In genomic region chr7:65892832-65893231, GRCh38 we compare ENCODE assay signal across 18 cellular contexts. TPM values are rescaled to one million over a fixed set of nuclear protein-coding genes. Genes with fewer than 3 reads are reported as not detected.
A peak's percentile ranks its signal among the peaks of the same experiment; 100 is the strongest.
DNase-seq lines count a peak whose midpoint lies in the region; ATAC-seq and TF ChIP-seq lines count a peak whose summit lies in the region.
"Had no signal": no experiment of that assay in that cellular context is flagged by ENCODE, and none has a peak within 500 bp of the region (broad histone marks: within the 10 kb centered on the region; RNA-seq: fewer than 3 reads in every experiment).

No MANE protein-coding gene starts in this region.

- H3K27me3 ChIP-seq in IMR-90 (ENCODE audit: control insufficient read depth, insufficient read depth, low read length) (no peaks in the 10 kb centered on the region), PC-3 (ENCODE audit: low read length) (no peaks in the 10 kb centered on the region)
- H3K27me3 ChIP-seq: SJCRH30 had no signal

- no peak; the same call in 1 of the 2 replicates for ATAC-seq in IMR-90 (ENCODE audit: low read depth)
- ATAC-seq in memory B cell (ENCODE audit: low read depth) = no peak
- ATAC-seq in PC-3 = no peak
- ATAC-seq in HG02678 (IDR thresholded peaks at IDR 0.05; ENCODE audit: unreplicated experiment) = no peak

- no peak overlapping the region for H4K8ac ChIP-seq in IMR-90 (ENCODE audit: low read depth in 2 of 2, low read length in 2 of 2)

- no peak overlapping the region for H2BK120ac ChIP-seq in IMR-90 (ENCODE audit: low read depth, low read length)

- TF ChIP-seq RAD21 in IMR-90 (IDR thresholded peaks at IDR 0.05; ENCODE audit: low read length) = no peak

- H3K36me3 Mint-ChIP-seq in memory B cell = peaks cover 15% of the 10 kb centered on the region

- no peak overlapping the region for H3K4me3 ChIP-seq in IMR-90 (ENCODE audit: insufficient read depth, low read depth, low read length)
- H3K4me3 ChIP-seq in fibroblast of pulmonary artery (replicated peaks; ENCODE audit: low read depth, low read length) = no peak overlapping the region
- H3K4me3 ChIP-seq in PC-3 (ENCODE audit: low read length) = no peak overlapping the region
- H3K4me3 ChIP-seq: SJCRH30 had no signal

- dilution Hi-C loops in IMR-90 (cut with HindIII; ENCODE audit: low sequenced_read_pairs, unreplicated experiment) = no loop called here

- no peak overlapping the region for H2BK15ac ChIP-seq in IMR-90 (ENCODE audit: low read depth, low read length)

- H3K23ac ChIP-seq in IMR-90 (ENCODE audit: low read depth, low read length) = no peak overlapping the region

- H3K79me1 ChIP-seq in IMR-90 (ENCODE audit: low read depth in 1 of 2, low read length in 2 of 2) = peaks cover 12 to 35% of the 10 kb centered on the region in 2 experiments

- peaks cover 3% of the 10 kb centered on the region; the same call in 1 of the 2 replicates for H3K4me1 ChIP-seq in IMR-90 (ENCODE audit: control insufficient read depth, insufficient read depth, low read length)
- H3K4me1 ChIP-seq in PC-3 (ENCODE audit: insufficient read depth, low read length) = no peaks in the 10 kb centered on the region
- H3K4me1 ChIP-seq: Caco-2, SJCRH30 had no signal

- no peak overlapping the region for H2AK5ac ChIP-seq in IMR-90 (ENCODE audit: low read depth, low read length)

- H3K27ac ChIP-seq in IMR-90 (ENCODE audit: insufficient read depth, low read length) (no peak overlapping the region), PC-3 (ENCODE audit: low read length) (no peak overlapping the region)
- H3K27ac ChIP-seq: SJCRH30 had no signal

- H3K4ac ChIP-seq in IMR-90 (ENCODE audit: low read depth, low read length) = no peak overlapping the region

- no peak overlapping the region for H3K4me3 Mint-ChIP-seq in memory B cell
- H3K4me3 Mint-ChIP-seq: H9 had no signal

- peak overlapping the region; percentile 63 for H3K27ac Mint-ChIP-seq in memory B cell

- in situ Hi-C loops in IMR-90 (cut with MboI; ENCODE audit: low sequenced_read_pairs) = no loop called here

- no peak overlapping the region for H3K18ac ChIP-seq in IMR-90 (ENCODE audit: low read depth, low read length)

- H4K20me1 ChIP-seq in IMR-90 (ENCODE audit: insufficient read depth, low read length) (peaks cover 3% of the 10 kb centered on the region; the same call in 1 of the 2 replicates), PC-3 (ENCODE audit: low read length) (no peaks in the 10 kb centered on the region)

- H2AK9ac ChIP-seq in IMR-90 (replicated peaks; ENCODE audit: low read depth, low read length, poor library complexity) = no peak overlapping the region

- H3K36me3 ChIP-seq in IMR-90 (ENCODE audit: control insufficient read depth, insufficient read depth, low read length) = no peaks in the 10 kb centered on the region
- H3K36me3 ChIP-seq in PC-3 (ENCODE audit: low read depth, low read length) = no peaks in the 10 kb centered on the region; the same call in 1 of the 2 replicates

- H3F3A ChIP-seq in PC-3 (ENCODE audit: low read length, unreplicated experiment) = no peaks in the 10 kb centered on the region

- H3K27me3 Mint-ChIP-seq in memory B cell = no peaks in the 10 kb centered on the region

- no peak for TF ChIP-seq CTCF in IMR-90 (conservative IDR thresholded peaks at IDR 0.05; ENCODE audit: low read depth, low read length)
- TF ChIP-seq CTCF in fibroblast of pulmonary artery (IDR thresholded peaks at IDR 0.05; ENCODE audit: low read length, missing control alignments) = no peak
- TF ChIP-seq CTCF in PC-3 (conservative IDR thresholded peaks at IDR 0.05; ENCODE audit: low read depth, low read length) = no peak

- whole genome bisulfite sequencing in IMR-90 (ENCODE audit: extremely low coverage in 2 of 2, insufficient read length in 1 of 2), 2 experiments = no CpG with 5 or more reads among the region's 1 CpG

- POLR2A ChIA-PET in IMR-90 (lab: Charles Lee; ENCODE audit: unreplicated experiment) (no interaction called here), PC-3 (lab: Charles Lee; ENCODE audit: unreplicated experiment) (no interaction called here)

- no peak overlapping the region for H4K91ac ChIP-seq in IMR-90 (ENCODE audit: insufficient read depth, low read depth, low read length)

- BruUV-seq in IMR-90 (replicated peaks; lab: Mats Ljungman, UMichigan) = no TSS peak
- BruUV-seq in PC-3 (replicated peaks; lab: Mats Ljungman, UMichigan) = no TSS peak

- no peak overlapping the region for H4K5ac ChIP-seq in IMR-90 (ENCODE audit: low read depth, low read length)

- DNase-seq in IMR-90 (peak; percentile 36), amniotic epithelial cell (ENCODE audit: low read depth) (peak; percentile 85), fibroblast of pulmonary artery (ENCODE audit: low read depth) (peak; percentile 78), memory B cell (ENCODE audit: low spot score in 2 of 2) (no peak), PC-3 (no peak), T1000 (lab: John Stamatoyannopoulos, UW) (no peak)
- no peak for DNase-seq in effector CD8-positive, alpha-beta T cell (lab: John Stamatoyannopoulos, UW)
- DNase-seq: Caco-2; H9; MM.1S; NCI-H1105; NCI-H2081; NCI-H510A; NCI-H748 treated with DMSO at 0.1 percent for 48 hours; NK-92 treated with Interleukin-12 subunit alpha and Interleukin-12 subunit beta, amount 100 ng/mL, for 24 hours; RPMI8226; SJCRH30 had no signal

- peaks cover 5% of the 10 kb centered on the region; the same call in 1 of the 2 replicates for H3K9me1 ChIP-seq in IMR-90 (ENCODE audit: insufficient read depth, low read length)

- peaks cover 11% of the 10 kb centered on the region for H3K4me1 Mint-ChIP-seq in memory B cell
- H3K4me1 Mint-ChIP-seq: H9 had no signal

- H3K14ac ChIP-seq in IMR-90 (replicated peaks; ENCODE audit: low read depth, low read length) = no peak overlapping the region

- H2AFZ ChIP-seq in IMR-90 (replicated peaks; ENCODE audit: low read length, poor library complexity) (no peak overlapping the region), PC-3 (ENCODE audit: low read length) (no peak overlapping the region)

- H3K9ac ChIP-seq in IMR-90 (ENCODE audit: low read depth, low read length) (no peak overlapping the region), PC-3 (ENCODE audit: low read length) (no peak overlapping the region)

- H3K9me2 ChIP-seq in PC-3 (replicated peaks; ENCODE audit: low read length) = no peaks in the 10 kb centered on the region

- no peaks in the 10 kb centered on the region for H3K79me2 ChIP-seq in PC-3 (ENCODE audit: low read length)

- H3K4me2 ChIP-seq in IMR-90 (ENCODE audit: low read depth, low read length) = no peak overlapping the region
- H3K4me2 ChIP-seq in PC-3 (ENCODE audit: low read length) = no peak overlapping the region

- no peaks in the 10 kb centered on the region for H3K9me3 Mint-ChIP-seq in memory B cell
- H3K9me3 Mint-ChIP-seq: H9 had no signal

- H3K9me3 ChIP-seq in IMR-90 (ENCODE audit: control insufficient read depth, insufficient read depth, low read length) (no peaks in the 10 kb centered on the region), PC-3 (ENCODE audit: low read length) (no peaks in the 10 kb centered on the region)
- H3K9me3 ChIP-seq: Caco-2, SJCRH30 had no signal

- H2BK20ac ChIP-seq in IMR-90 (ENCODE audit: low read depth, low read length) = no peak overlapping the region

- no peak overlapping the region for H2BK5ac ChIP-seq in IMR-90 (ENCODE audit: low read depth, low read length, poor library complexity, severe bottlenecking)

- CTCF ChIA-PET in IMR-90 (lab: Yijun Ruan, JAX) = no interaction called here
- CTCF ChIA-PET in PC-3 (lab: Charles Lee) = no interaction called here

- no peak overlapping the region for H3K56ac ChIP-seq in IMR-90 (ENCODE audit: extremely low read depth, insufficient read depth, low read length)

- no peak for TF ChIP-seq POLR2A in IMR-90 (IDR thresholded peaks at IDR 0.05; ENCODE audit: low read depth, low read length)

- intact Hi-C loops in IMR-90 (cut with micrococcal nuclease) = loop anchor here (2.0 kb wide), 1 partner anchor 14 kb away; no protein-coding TSS in a partner anchor
- intact Hi-C loops in PC-3 (cut with micrococcal nuclease) = no loop called here

TF ChIP-seq in IMR-90, 13 proteins besides CTCF, POLR2A, EP300 and RAD21:
- TF ChIP-seq MXI1 (IDR thresholded peaks at IDR 0.05; ENCODE audit: borderline replicate concordance, low read depth, low read length) (no peak), FOS (IDR thresholded peaks at IDR 0.05; ENCODE audit: low read depth, low read length) (no peak), RCOR1 (IDR thresholded peaks at IDR 0.05; ENCODE audit: insufficient replicate concordance, low read length) (no peak), USF2 (IDR thresholded peaks at IDR 0.05; ENCODE audit: low read depth, low read length) (no peak), RFX5 (IDR thresholded peaks at IDR 0.05; ENCODE audit: low read depth, low read length) (no peak), MAZ (IDR thresholded peaks at IDR 0.05; ENCODE audit: borderline replicate concordance, low read depth, low read length) (no peak), CEBPB (IDR thresholded peaks at IDR 0.05; ENCODE audit: low read depth, low read length) (peak; percentile 58; the same call in 1 of the 2 replicates), NFE2L2 (IDR thresholded peaks at IDR 0.05; ENCODE audit: low read depth, low read length) (no peak)

RNA-seq across cellular contexts. Expression of gene VKORC1L1, which starts 20.0 kb away (rescaled TPM):
- total RNA-seq in IMR-90 (2012; rRNA removed) = 14.5 and 19.4 TPM in 2 replicates
- polyA plus RNA-seq in IMR-90 (2012; rRNA removed) = 12.0 and 12.5 TPM in 2 replicates
- 6.0 and 6.3 TPM in 2 replicates for polyA plus RNA-seq in IMR-90 (2012; cell fraction: cytosol; rRNA removed)
- 2.0 and 5.1 TPM in 2 replicates for polyA plus RNA-seq in IMR-90 (2012; cell fraction: nucleus; rRNA removed; ENCODE audit: low replicate concordance)
- 7.6 and 9.4 TPM in 2 replicates for total RNA-seq in PC-3 (2014; rRNA removed)

Comparison
In these comparisons a context has a peak if more than half of its experiments do, and no peak if none do; other contexts are left out.
1. DNase-seq: peak in IMR-90 (single experiment), amniotic epithelial cell (single experiment) and fibroblast of pulmonary artery (single experiment); none in memory B cell (0 of 2), PC-3 (single experiment), T1000 (single experiment) and effector CD8-positive, alpha-beta T cell (single experiment).